In the genomic region with DNA sequence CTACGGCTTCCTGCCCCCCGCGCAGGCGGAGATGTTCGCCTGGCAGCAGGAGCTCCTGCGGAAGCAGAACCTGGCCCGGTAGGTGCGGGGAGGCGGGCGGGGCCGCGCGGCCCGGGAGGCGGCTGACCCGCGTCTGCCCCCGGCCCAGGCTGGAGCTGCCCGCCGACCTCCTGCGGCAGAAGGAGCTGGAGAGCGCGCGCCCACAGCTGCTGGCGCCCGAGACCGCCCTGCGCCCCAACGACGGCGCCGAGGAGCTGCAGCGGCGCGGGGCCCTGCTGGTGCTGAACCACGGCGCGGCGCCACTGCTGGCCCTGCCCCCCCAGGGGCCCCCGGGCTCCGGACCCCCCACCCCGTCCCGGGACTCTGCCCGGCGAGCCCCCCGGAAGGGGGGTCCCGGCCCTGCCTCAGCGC, we compare ENCODE assay signal across 1 cellular context.
A peak's percentile ranks its signal among the peaks of the same experiment; 100 is the strongest.
TF ChIP-seq lines count a peak whose summit lies in the region.

No MANE protein-coding gene starts in this region.

TF ChIP-seq in H1, 55 proteins besides CTCF, POLR2A, EP300 and RAD21:
- TF ChIP-seq GABPA (IDR thresholded peaks at IDR 0.05; ENCODE audit: borderline replicate concordance, insufficient read depth, low read length) (peak; percentile 57; the same call in 1 of the 2 replicates), SRF (IDR thresholded peaks at IDR 0.05; ENCODE audit: low read depth, low read length) (no peak)
